8 cellular contexts compared by ENCODE assay signal in the genomic region with DNA sequence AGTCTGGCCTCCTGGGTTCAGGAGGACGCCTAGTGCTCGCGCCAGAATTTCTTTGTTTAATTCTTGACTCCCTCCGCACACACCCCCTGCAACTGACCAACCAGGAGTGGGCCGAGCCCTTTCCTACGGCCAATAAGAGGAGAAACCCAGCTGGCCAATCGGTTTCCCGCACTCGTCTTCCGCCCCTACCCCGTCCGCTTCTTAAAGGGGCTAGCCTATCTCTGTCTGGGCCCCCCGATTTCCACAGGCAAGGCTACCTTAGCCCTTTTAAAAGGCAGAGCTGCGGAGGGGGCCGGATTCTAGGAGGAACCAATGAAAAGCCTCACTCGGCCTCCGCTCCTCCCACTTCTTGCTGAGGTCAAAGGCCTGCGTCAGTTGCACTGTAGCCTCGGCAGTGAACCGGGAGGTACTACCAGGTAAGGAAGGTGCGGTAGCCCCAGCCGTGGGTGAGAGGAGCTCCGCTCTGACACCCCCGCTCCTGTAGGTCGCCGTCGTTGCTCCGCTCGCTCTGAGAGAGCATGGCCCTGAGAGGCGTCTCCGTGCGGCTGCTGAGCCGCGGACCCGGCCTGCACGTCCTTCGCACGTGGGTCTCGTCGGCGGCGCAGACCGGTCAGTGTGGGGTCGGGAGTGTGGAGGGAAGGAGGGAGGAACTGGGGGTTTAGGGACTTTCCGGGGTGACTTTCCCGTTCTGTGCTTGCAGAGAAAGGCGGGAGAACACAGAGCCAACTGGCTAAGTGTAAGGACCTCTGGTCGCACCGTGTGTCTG. TPM values are rescaled to one million over a fixed set of nuclear protein-coding genes. Genes with fewer than 3 reads are reported as not detected.
DNase-seq lines count a peak whose midpoint lies in the region; ATAC-seq, FAIRE-seq and TF ChIP-seq lines count a peak whose summit lies in the region.

A gene (plus strand): TSS at position 374 of the 766 bp plus-strand sequence. CDS start 145 bp downstream, at position 519.

- no peaks in the 10 kb centered on the region for H3K9me3 ChIP-seq in heart left ventricle

- 0 to 1% (median 0%) methylated on average over 29 to 49 of the region's 49 CpGs for WGBS in heart left ventricle, 4 donors

- no peaks in the 10 kb centered on the region for H3K9me3 Mint-ChIP-seq in type B pancreatic cell

- H3K27me3 ChIP-seq in heart left ventricle, result peaks cover 0 to 11% (median 4%) of the 10 kb centered on the region in 9 donors

- H3K36me3 Mint-ChIP-seq in type B pancreatic cell, result peaks cover 5% of the 10 kb centered on the region

- peak within 1 kb of the TSS; percentile 71 to 98 (median 86) for H3K4me3 ChIP-seq in heart left ventricle

- peaks cover 0 to 25% (median 20%) of the 10 kb centered on the region in 9 donors for H3K36me3 ChIP-seq in heart left ventricle

- peak; percentile 92 for ATAC-seq in HG02840 (IDR thresholded peaks at IDR 0.05; ENCODE audit: low FRiP score, unreplicated experiment)
- ATAC-seq in heart left ventricle, result peak; percentile 97 to 99 (median 99)

- H3K27me3 Mint-ChIP-seq in type B pancreatic cell, result peaks cover 21% of the 10 kb centered on the region

- TF ChIP-seq POLR2A in GM12891 (IDR thresholded peaks at IDR 0.05; ENCODE audit: low read depth, low read length) (peak; percentile 77; the same call in 1 of the 2 replicates), heart left ventricle (IDR thresholded peaks at IDR 0.05) (peak; percentile 49 to 65)

- intact Hi-C loops in T-helper 1 cell treated with Interleukin-12 subunit alpha and Interleukin-12 subunit beta and Interleukin-4 antibody, amounts not matched to agents 30 ng/mL and 1 ng/mL, for 36 hours (cut with micrococcal nuclease), result loop anchor here (1.0 to 5.0 kb wide), 10 partner anchors 10 to 211 kb away; a partner anchor contains a TSS
- intact Hi-C loops in heart left ventricle (cut with DNase I), result loop anchor here in 2 of 10 donors (2.0 to 10.0 kb wide), 2 partner anchors 48 to 64 kb away; a partner anchor contains a TSS

- DNase-seq in GM12891 (ENCODE audit: insufficient read length, low spot score) (peak; percentile 93), NCI-H146 treated with DMSO at 0.1 percent for 48 hours (lab: John Stamatoyannopoulos, UW; ENCODE audit: unreplicated experiment) (peak; percentile 100), amniotic epithelial cell (ENCODE audit: low read depth) (peak; percentile 99), heart left ventricle (peak; percentile 96 to 99 (median 98)), pons (ENCODE audit: low spot score) (peak; percentile 99), type B pancreatic cell (ENCODE audit: extremely low spot score, unreplicated experiment) (peak; percentile 94)

- H3K4me3 Mint-ChIP-seq in type B pancreatic cell, result peak within 1 kb of the TSS; percentile 99

- peak within 1 kb of the TSS; percentile 92 for H3K27ac Mint-ChIP-seq in type B pancreatic cell

- peaks cover 0 to 23% (median 12%) of the 10 kb centered on the region in 12 donors for H3K4me1 ChIP-seq in heart left ventricle

- TF ChIP-seq CTCF in heart left ventricle (IDR thresholded peaks at IDR 0.05) (peak in 1 of 12 donors; percentile 19), type B pancreatic cell (conservative IDR thresholded peaks at IDR 0.05) (no peak)

- FAIRE-seq in GM12891 (lab: Jason Lieb, UNC), result peak; percentile 89

- H3K4me1 Mint-ChIP-seq in type B pancreatic cell (ENCODE audit: unreplicated experiment), result peaks cover 9% of the 10 kb centered on the region

- H3K27ac ChIP-seq in heart left ventricle, result peak within 1 kb of the TSS in 10 of 12 donors; percentile 57 to 85 (median 74)

TF ChIP-seq in GM12891, 5 proteins besides CTCF, POLR2A, EP300 and RAD21:
- peak; percentile 83 for TF ChIP-seq POLR2AphosphoS5 (IDR thresholded peaks at IDR 0.05; ENCODE audit: low read depth, low read length)
- TF ChIP-seq POU2F2 (IDR thresholded peaks at IDR 0.05; ENCODE audit: low read depth, low read length), result no peak
- TF ChIP-seq PAX5 (IDR thresholded peaks at IDR 0.05; ENCODE audit: insufficient read depth, low read length, severe bottlenecking), result no peak
- peak; percentile 0; the same call in 1 of the 2 replicates for TF ChIP-seq SPI1 (IDR thresholded peaks at IDR 0.05; ENCODE audit: low read depth, low read length)
- peak; percentile 66; the same call in 1 of the 2 replicates for TF ChIP-seq TAF1 (IDR thresholded peaks at IDR 0.05; ENCODE audit: low read depth, low read length)

RNA-seq across cellular contexts. Expression of the gene that starts here (rescaled TPM):
- 27.1 TPM for polyA plus RNA-seq in GM12891 (2012; ENCODE audit: low read depth, missing spikeins)
- 48.0 and 49.5 TPM in 2 replicates for total RNA-seq in T-helper 1 cell treated with Interleukin-12 subunit alpha and Interleukin-12 subunit beta and Interleukin-4 antibody, amounts not matched to agents 30 ng/mL and 1 ng/mL, for 36 hours
- 100 to 1,000 TPM in 1 of 9 donors, 10 to 100 TPM in 8; 29.8 to 105 (median 46.7) TPM for total RNA-seq in heart left ventricle
- 100 to 1,000 TPM in 1 of 2 donors, 10 to 100 TPM in 1; 28.7 to 107 TPM for polyA plus RNA-seq in heart left ventricle
- 29.7 and 46.8 TPM in 2 replicates for total RNA-seq in type B pancreatic cell (ENCODE audit: low replicate concordance)

Comparison
In these comparisons a context has a peak if more than half of its experiments do, and no peak if none do; other contexts are left out.
1. Peak in every context shown above with its lines: DNase-seq, ATAC-seq, H3K4me3 ChIP-seq and H3K27ac ChIP-seq.